ENCODE assay signal across 1 cellular context in the genomic region with DNA sequence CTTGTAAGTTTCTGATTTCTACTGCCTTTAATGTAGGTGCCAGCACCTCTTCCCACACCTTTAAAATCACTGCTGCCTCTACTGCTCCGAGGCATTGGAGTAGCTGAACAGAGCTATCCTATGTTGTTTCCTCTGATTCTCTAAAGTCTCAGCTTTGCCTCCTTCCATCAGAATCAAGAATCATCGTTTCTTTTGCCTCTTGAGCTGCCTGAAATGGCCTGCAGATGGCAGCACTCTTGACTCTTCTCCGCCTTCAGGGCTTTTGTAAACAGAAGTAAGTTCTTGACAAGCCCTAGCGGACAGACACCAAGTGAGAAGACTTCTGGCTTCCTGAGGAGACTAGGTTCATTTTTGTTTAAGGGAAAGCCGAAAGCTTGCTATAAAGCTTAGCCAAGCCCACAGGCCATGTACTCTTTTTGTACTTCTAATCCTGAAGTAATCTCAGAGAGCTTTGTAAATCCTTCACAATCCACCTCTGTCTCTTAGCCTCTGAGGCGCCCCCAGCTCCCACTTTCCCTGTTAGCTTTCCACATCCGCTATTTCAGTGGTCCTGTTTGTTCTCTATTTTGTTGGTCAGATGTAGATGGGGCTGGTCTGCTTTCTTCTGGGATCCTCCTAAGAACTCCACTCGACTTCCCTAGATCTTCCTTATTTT.
TF ChIP-seq lines count a peak whose summit lies in the region.

No MANE protein-coding gene starts in this region.

TF ChIP-seq in HepG2, 621 proteins besides CTCF, POLR2A, EP300 and RAD21 (continued from another document):
- TF ChIP-seq CEBPZ (IDR thresholded peaks at IDR 0.05; ENCODE audit: low read length): no peak
- no peak for TF ChIP-seq SCMH1 (CRISPR knock-in tag; IDR thresholded peaks at IDR 0.05; ENCODE audit: borderline replicate concordance)
- no peak for TF ChIP-seq ZNF205 (CRISPR knock-in tag; IDR thresholded peaks at IDR 0.05)
- TF ChIP-seq ZBED4 (CRISPR knock-in tag; IDR thresholded peaks at IDR 0.05; ENCODE audit: borderline replicate concordance): no peak
- no peak for TF ChIP-seq TBL1XR1 (IDR thresholded peaks at IDR 0.05; ENCODE audit: borderline replicate concordance, low read length, partially characterized antibody)
- no peak for TF ChIP-seq SNAPC5 (CRISPR knock-in tag; IDR thresholded peaks at IDR 0.05; ENCODE audit: borderline replicate concordance)
- peak; percentile 63 for TF ChIP-seq FOXO1 (CRISPR knock-in tag; IDR thresholded peaks at IDR 0.05)
- no peak for TF ChIP-seq ZXDC (CRISPR knock-in tag; IDR thresholded peaks at IDR 0.05)
- TF ChIP-seq ZNF564 (CRISPR knock-in tag; IDR thresholded peaks at IDR 0.05): no peak
- TF ChIP-seq GATA4 (IDR thresholded peaks at IDR 0.05; ENCODE audit: borderline replicate concordance, low read depth): no peak
- TF ChIP-seq MTERF4 (CRISPR knock-in tag; IDR thresholded peaks at IDR 0.05): no peak
- TF ChIP-seq ZNF891 (CRISPR knock-in tag; IDR thresholded peaks at IDR 0.05): no peak
- TF ChIP-seq ZNF597 (CRISPR knock-in tag; IDR thresholded peaks at IDR 0.05): no peak
- TF ChIP-seq TEAD3 (CRISPR knock-in tag; optimal IDR thresholded peaks at IDR 0.05; ENCODE audit: borderline replicate concordance): no peak
- TF ChIP-seq ZNF720 (CRISPR knock-in tag; IDR thresholded peaks at IDR 0.05): no peak
- no peak for TF ChIP-seq SOX5 (CRISPR knock-in tag; IDR thresholded peaks at IDR 0.05; ENCODE audit: borderline replicate concordance)
- no peak for TF ChIP-seq ZNF124 (CRISPR knock-in tag; IDR thresholded peaks at IDR 0.05)
- TF ChIP-seq TBX2 (CRISPR knock-in tag; IDR thresholded peaks at IDR 0.05; ENCODE audit: borderline replicate concordance): no peak; the same call in 1 of the 2 replicates
- no peak for TF ChIP-seq DNMT3B (CRISPR knock-in tag; conservative IDR thresholded peaks at IDR 0.05)
- peak; percentile 10; the same call in 1 of the 2 replicates for TF ChIP-seq SALL1 (CRISPR knock-in tag; IDR thresholded peaks at IDR 0.05)
- no peak for TF ChIP-seq CENPT (CRISPR knock-in tag; IDR thresholded peaks at IDR 0.05; ENCODE audit: low read depth)
- TF ChIP-seq NCOR1 (IDR thresholded peaks at IDR 0.05; ENCODE audit: borderline replicate concordance, low read length): no peak
